In genomic region chr7:130432886-130433285, GRCh38 we compare ENCODE assay signal across 16 cellular contexts. TPM values are rescaled to one million over a fixed set of nuclear protein-coding genes. Genes with fewer than 3 reads are reported as not detected.
DNase-seq lines count a peak whose midpoint lies in the region; ATAC-seq and TF ChIP-seq lines count a peak whose summit lies in the region.
"Had no signal": no experiment of that assay in that cellular context is flagged by ENCODE, and none has a peak within 500 bp of the region (broad histone marks: within the 10 kb centered on the region; RNA-seq: fewer than 3 reads in every experiment).

No MANE protein-coding gene starts in this region.

- H3K27me3 ChIP-seq in GM23248 (replicated peaks; ENCODE audit: insufficient read depth) (no peaks in the 10 kb centered on the region), uterus (no peaks in the 10 kb centered on the region)

- peaks cover 31% of the 10 kb centered on the region for H3K4me1 ChIP-seq in GM23248 (ENCODE audit: insufficient read depth)
- peaks cover 0 to 4% of the 10 kb centered on the region in 2 donors for H3K4me1 ChIP-seq in uterus

- H2AFZ ChIP-seq in GM23248, result no peak overlapping the region

- POLR2A ChIA-PET in RWPE1 (lab: Yijun Ruan, JAX; ENCODE audit: low non-redundant PET), result no interaction called here

- TF ChIP-seq CTCF in RWPE1 (conservative IDR thresholded peaks at IDR 0.05; ENCODE audit: low read depth), result no peak
- TF ChIP-seq CTCF in uterus (IDR thresholded peaks at IDR 0.05), result no peak

- peaks cover 3% of the 10 kb centered on the region; the same call in 1 of the 2 replicates for H3K79me2 ChIP-seq in GM23248 (ENCODE audit: insufficient read depth)

- ATAC-seq in esophagus mucosa, result peak; percentile 83
- ATAC-seq in HG02884 (IDR thresholded peaks at IDR 0.05; ENCODE audit: unreplicated experiment), result no peak
- ATAC-seq: SK-N-SH treated with all-trans-retinoic acid at 6 μM for 48 hours had no signal

- peak overlapping the region; percentile 55 for H3K4me2 ChIP-seq in GM23248 (ENCODE audit: unreplicated experiment)

- H4K20me1 ChIP-seq in GM23248 (ENCODE audit: insufficient read depth), result no peaks in the 10 kb centered on the region

- H3K36me3 ChIP-seq in GM23248 (ENCODE audit: low read depth) (no peaks in the 10 kb centered on the region), uterus (no peaks in the 10 kb centered on the region)

- CTCF ChIA-PET in RWPE1 (lab: Yijun Ruan, JAX), result no interaction called here

- no peak overlapping the region for H3K27ac ChIP-seq in GM23248
- no peak overlapping the region; the same call in 1 of the 2 replicates for H3K27ac ChIP-seq in RWPE1
- no peak overlapping the region for H3K27ac ChIP-seq in uterus

- H3K9me3 ChIP-seq in GM23248 (ENCODE audit: low read depth) (no peaks in the 10 kb centered on the region), uterus (no peaks in the 10 kb centered on the region)

- peaks cover 21% of the 10 kb centered on the region for H3F3A ChIP-seq in GM23248 (ENCODE audit: insufficient read depth)

- DNase-seq in GM23248, result peak; percentile 54
- peak; percentile 37 for DNase-seq in RWPE1 (ENCODE audit: low spot score)
- peak; percentile 83 for DNase-seq in renal cortical epithelial cell (ENCODE audit: low read depth)
- DNase-seq in NCI-H1436 (lab: John Stamatoyannopoulos, UW), result no peak
- no peak for DNase-seq in uterus
- DNase-seq in SIG-M5 (lab: John Stamatoyannopoulos, UW), result no peak
- DNase-seq: activated CD4-positive, alpha-beta T cell treated with anti-CD3 and anti-CD28 coated beads, Interleukin-2, amount 10 ng/mL, durations not matched to agents 24 days and 14 days; activated naive CD4-positive, alpha-beta T cell treated with Interleukin-2 at 50 U/mL for 16 hours; NCI-H1092 treated with DMSO at 0.1 percent for 48 hours; NCI-H748 treated with DMSO at 0.1 percent for 48 hours; stimulated activated CD4-positive, alpha-beta T cell treated with anti-CD3 and anti-CD28 coated beads, Interleukin-4, amount 100 ng/mL, for 24 hours; substantia nigra had no signal

- no peak overlapping the region for H3K9ac ChIP-seq in GM23248

- WGBS in GM23248 (ENCODE audit: low coverage in 1 of 2, low lambda C conversion rate in 2 of 2, missing lambda C conversion rate in 2 of 2), 2 experiments, result 86 to 93% methylated on average over 3 of the region's 3 CpGs

- no peak for TF ChIP-seq POLR2A in uterus (IDR thresholded peaks at IDR 0.05)

- in situ Hi-C loops in GM23248 (cut with MboI), result no loop called here

- no peaks in the 10 kb centered on the region for H3K9me2 ChIP-seq in GM23248 (ENCODE audit: insufficient read depth)

- intact Hi-C loops in uterus (cut with DNase I; ENCODE audit: low total_unique reads), result no loop called here

- H3K4me3 ChIP-seq in GM23248 (no peak overlapping the region), uterus (no peak overlapping the region)

RNA-seq across cellular contexts. Expression of gene CEP41, which starts 7.9 kb away (rescaled TPM):
- total RNA-seq in GM23248 (2014; rRNA removed; shearing (Covaris generic)), result 8.1 and 18.3 TPM in 2 replicates
- 32.3 and 33.9 TPM in 2 replicates for polyA plus RNA-seq in GM23248 (2016; fragmentation: Nextera tagmentation; extraction: Ambion mirVana)
- total RNA-seq in esophagus mucosa (4.8 TPM), renal cortical epithelial cell (11.3 and 18.7 TPM in 2 replicates), uterus (10 to 100 TPM in 2 of 4 donors, 1 to 10 TPM in 2; 1.5 to 22.3 (median 8.3) TPM)

RNA-seq across cellular contexts. Expression of gene CPA1, which starts 52.6 kb away (rescaled TPM):
- not detected in 2 replicates for total RNA-seq in GM23248 (2014; rRNA removed; shearing (Covaris generic))
- polyA plus RNA-seq in GM23248 (2016; fragmentation: Nextera tagmentation; extraction: Ambion mirVana), result not detected in 2 replicates
- total RNA-seq in esophagus mucosa (not detected), renal cortical epithelial cell (not detected in 2 replicates), uterus (1 to 10 TPM in 1 of 4 donors, under 1 TPM in 1, not detected in 2; 0.46 to 3.8 TPM)
- total RNA-seq: activated CD4-positive, alpha-beta T cell treated with anti-CD3 and anti-CD28 coated beads, Interleukin-2, amount 10 ng/mL, durations not matched to agents 24 days and 14 days; osteocyte had no signal

RNA-seq across cellular contexts. Expression of gene MEST, which starts 59.0 kb away (rescaled TPM):
- 7.5 and 12.6 TPM in 2 replicates for total RNA-seq in GM23248 (2014; rRNA removed; shearing (Covaris generic))
- polyA plus RNA-seq in GM23248 (2016; fragmentation: Nextera tagmentation; extraction: Ambion mirVana), result 8.5 and 9.1 TPM in 2 replicates
- 9.5 TPM for total RNA-seq in esophagus mucosa
- 6.1 and 66.2 TPM in 2 replicates for total RNA-seq in renal cortical epithelial cell
- 100 to 1,000 TPM in 1 of 4 donors, 10 to 100 TPM in 2, 1 to 10 TPM in 1; 7.7 to 462 (median 23.7) TPM for total RNA-seq in uterus

Comparison
In these comparisons a context has a peak if more than half of its experiments do, and no peak if none do; other contexts are left out.
1. DNase-seq: peak in GM23248 (single experiment), RWPE1 (single experiment) and renal cortical epithelial cell (single experiment); none in NCI-H1436 (single experiment), uterus (0 of 2) and SIG-M5 (single experiment).